Comparison of ENCODE assay signal across 1 cellular context in the genomic region with DNA sequence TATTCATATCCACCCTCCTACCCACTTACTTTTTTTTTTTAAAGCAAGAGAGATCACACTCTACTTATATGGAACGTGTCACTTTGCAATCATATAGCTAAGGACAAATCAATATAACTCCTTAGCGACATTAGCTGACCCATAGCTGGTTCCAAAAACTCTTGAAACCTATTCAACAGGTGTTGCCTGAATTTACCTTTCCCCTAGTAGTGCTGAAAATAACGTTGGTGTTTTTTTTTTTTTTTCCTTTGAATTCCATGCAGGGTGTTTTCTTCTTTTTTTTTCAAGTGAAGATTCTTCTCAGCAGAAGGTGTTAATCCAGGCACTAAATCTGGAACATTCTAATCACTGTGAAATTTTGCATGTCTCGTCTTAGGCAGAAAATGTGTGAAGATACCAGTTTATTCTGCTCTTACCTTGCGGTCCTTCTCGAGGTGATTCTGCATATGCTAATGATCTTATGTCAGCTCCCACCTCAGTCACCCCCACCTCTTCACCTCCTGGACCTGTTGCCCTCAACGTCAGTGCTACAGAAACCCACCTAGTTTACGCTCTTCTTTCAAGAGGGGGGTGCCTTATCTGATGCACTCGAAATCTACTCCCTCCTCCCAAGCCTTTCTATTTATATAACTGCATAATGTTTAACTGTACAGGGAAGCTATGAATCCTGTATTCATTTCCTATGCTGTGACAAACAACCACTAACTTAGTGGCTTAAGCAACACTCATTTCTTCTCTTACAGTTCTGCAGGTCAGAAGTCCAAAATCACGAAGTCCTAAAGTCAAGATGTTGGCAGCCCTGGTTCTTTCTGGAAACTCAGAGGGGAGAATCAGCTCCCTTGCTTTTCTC.
TF ChIP-seq lines count a peak whose summit lies in the region.

No MANE protein-coding gene starts in this region.

TF ChIP-seq in GM23338, 12 proteins besides CTCF, POLR2A, EP300 and RAD21 (continued from another document):
- TF ChIP-seq, protein P1, sequence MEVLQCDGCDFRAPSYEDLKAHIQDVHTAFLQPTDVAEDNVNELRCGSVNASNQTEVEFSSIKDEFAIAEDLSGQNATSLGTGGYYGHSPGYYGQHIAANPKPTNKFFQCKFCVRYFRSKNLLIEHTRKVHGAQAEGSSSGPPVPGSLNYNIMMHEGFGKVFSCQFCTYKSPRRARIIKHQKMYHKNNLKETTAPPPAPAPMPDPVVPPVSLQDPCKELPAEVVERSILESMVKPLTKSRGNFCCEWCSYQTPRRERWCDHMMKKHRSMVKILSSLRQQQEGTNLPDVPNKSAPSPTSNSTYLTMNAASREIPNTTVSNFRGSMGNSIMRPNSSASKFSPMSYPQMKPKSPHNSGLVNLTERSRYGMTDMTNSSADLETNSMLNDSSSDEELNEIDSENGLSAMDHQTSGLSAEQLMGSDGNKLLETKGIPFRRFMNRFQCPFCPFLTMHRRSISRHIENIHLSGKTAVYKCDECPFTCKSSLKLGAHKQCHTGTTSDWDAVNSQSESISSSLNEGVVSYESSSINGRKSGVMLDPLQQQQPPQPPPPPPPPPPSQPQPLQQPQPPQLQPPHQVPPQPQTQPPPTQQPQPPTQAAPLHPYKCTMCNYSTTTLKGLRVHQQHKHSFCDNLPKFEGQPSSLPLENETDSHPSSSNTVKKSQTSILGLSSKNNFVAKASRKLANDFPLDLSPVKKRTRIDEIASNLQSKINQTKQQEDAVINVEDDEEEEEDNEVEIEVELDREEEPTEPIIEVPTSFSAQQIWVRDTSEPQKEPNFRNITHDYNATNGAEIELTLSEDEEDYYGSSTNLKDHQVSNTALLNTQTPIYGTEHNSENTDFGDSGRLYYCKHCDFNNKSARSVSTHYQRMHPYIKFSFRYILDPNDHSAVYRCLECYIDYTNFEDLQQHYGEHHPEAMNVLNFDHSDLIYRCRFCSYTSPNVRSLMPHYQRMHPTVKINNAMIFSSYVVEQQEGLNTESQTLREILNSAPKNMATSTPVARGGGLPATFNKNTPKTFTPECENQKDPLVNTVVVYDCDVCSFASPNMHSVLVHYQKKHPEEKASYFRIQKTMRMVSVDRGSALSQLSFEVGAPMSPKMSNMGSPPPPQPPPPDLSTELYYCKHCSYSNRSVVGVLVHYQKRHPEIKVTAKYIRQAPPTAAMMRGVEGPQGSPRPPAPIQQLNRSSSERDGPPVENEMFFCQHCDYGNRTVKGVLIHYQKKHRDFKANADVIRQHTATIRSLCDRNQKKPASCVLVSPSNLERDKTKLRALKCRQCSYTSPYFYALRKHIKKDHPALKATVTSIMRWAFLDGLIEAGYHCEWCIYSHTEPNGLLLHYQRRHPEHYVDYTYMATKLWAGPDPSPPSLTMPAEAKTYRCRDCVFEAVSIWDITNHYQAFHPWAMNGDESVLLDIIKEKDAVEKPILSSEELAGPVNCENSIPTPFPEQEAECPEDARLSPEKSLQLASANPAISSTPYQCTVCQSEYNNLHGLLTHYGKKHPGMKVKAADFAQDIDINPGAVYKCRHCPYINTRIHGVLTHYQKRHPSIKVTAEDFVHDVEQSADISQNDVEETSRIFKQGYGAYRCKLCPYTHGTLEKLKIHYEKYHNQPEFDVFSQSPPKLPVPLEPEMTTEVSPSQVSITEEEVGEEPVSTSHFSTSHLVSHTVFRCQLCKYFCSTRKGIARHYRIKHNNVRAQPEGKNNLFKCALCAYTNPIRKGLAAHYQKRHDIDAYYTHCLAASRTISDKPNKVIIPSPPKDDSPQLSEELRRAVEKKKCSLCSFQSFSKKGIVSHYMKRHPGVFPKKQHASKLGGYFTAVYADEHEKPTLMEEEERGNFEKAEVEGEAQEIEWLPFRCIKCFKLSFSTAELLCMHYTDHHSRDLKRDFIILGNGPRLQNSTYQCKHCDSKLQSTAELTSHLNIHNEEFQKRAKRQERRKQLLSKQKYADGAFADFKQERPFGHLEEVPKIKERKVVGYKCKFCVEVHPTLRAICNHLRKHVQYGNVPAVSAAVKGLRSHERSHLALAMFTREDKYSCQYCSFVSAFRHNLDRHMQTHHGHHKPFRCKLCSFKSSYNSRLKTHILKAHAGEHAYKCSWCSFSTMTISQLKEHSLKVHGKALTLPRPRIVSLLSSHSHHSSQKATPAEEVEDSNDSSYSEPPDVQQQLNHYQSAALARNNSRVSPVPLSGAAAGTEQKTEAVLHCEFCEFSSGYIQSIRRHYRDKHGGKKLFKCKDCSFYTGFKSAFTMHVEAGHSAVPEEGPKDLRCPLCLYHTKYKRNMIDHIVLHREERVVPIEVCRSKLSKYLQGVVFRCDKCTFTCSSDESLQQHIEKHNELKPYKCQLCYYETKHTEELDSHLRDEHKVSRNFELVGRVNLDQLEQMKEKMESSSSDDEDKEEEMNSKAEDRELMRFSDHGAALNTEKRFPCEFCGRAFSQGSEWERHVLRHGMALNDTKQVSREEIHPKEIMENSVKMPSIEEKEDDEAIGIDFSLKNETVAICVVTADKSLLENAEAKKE (CRISPR knock-in tag; IDR thresholded peaks at IDR 0.05), result no peak
- TF ChIP-seq STAT1 (IDR thresholded peaks at IDR 0.05; ENCODE audit: unreplicated experiment) (no peak), CREB1 (CRISPR knock-in tag; IDR thresholded peaks at IDR 0.05; ENCODE audit: low read depth) (no peak), EZH2phosphoT487 (IDR thresholded peaks at IDR 0.05; ENCODE audit: unreplicated experiment) (no peak), ZNF114 (CRISPR knock-in tag; IDR thresholded peaks at IDR 0.05) (no peak)
